Comparison of ENCODE assay signal across 1 cellular context in the genomic region with DNA sequence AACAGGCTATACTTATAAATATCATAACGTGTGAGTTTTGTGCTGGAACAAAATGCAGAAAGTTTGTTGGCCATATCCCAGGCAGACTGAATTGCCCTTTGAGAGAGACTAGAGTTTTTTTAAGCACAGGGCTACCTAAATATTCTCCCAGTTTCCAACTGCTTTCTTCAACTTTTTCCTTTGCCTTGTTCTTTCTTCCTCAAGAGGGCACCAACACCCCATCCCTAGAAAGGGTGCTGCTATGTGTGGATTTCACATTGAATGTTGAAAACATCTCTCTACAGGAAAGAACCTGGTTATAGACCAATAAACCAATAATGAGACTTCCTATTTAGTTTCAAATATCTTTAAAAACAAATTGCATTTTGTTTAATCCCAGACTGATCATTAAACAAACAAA.
TF ChIP-seq lines count a peak whose summit lies in the region.

No MANE protein-coding gene starts in this region.

TF ChIP-seq in GM12878, 131 proteins besides CTCF, POLR2A, EP300 and RAD21 (continued from another document):
- TF ChIP-seq, protein P1, sequence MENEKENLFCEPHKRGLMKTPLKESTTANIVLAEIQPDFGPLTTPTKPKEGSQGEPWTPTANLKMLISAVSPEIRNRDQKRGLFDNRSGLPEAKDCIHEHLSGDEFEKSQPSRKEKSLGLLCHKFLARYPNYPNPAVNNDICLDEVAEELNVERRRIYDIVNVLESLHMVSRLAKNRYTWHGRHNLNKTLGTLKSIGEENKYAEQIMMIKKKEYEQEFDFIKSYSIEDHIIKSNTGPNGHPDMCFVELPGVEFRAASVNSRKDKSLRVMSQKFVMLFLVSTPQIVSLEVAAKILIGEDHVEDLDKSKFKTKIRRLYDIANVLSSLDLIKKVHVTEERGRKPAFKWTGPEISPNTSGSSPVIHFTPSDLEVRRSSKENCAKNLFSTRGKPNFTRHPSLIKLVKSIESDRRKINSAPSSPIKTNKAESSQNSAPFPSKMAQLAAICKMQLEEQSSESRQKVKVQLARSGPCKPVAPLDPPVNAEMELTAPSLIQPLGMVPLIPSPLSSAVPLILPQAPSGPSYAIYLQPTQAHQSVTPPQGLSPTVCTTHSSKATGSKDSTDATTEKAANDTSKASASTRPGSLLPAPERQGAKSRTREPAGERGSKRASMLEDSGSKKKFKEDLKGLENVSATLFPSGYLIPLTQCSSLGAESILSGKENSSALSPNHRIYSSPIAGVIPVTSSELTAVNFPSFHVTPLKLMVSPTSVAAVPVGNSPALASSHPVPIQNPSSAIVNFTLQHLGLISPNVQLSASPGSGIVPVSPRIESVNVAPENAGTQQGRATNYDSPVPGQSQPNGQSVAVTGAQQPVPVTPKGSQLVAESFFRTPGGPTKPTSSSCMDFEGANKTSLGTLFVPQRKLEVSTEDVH (IDR thresholded peaks at IDR 0.05; ENCODE audit: low read depth, partially characterized antibody) = no peak
- TF ChIP-seq GATAD2B (conservative IDR thresholded peaks at IDR 0.05; ENCODE audit: low read depth) = no peak
- no peak for TF ChIP-seq FOS (IDR thresholded peaks at IDR 0.05; ENCODE audit: borderline replicate concordance, extremely low read depth, insufficient read length)
- no peak for TF ChIP-seq YY1 (IDR thresholded peaks at IDR 0.05; ENCODE audit: low read depth, low read length)
- TF ChIP-seq ZZZ3 (IDR thresholded peaks at IDR 0.05; ENCODE audit: control insufficient read depth, insufficient read length, low read depth) = no peak
- no peak for TF ChIP-seq CREM (IDR thresholded peaks at IDR 0.05; ENCODE audit: low read depth)
- TF ChIP-seq ZNF384 (IDR thresholded peaks at IDR 0.05; ENCODE audit: borderline replicate concordance, low read depth, low read length) = no peak
- TF ChIP-seq KLF5 (IDR thresholded peaks at IDR 0.05; ENCODE audit: partially characterized antibody) = no peak
- TF ChIP-seq, protein P2, sequence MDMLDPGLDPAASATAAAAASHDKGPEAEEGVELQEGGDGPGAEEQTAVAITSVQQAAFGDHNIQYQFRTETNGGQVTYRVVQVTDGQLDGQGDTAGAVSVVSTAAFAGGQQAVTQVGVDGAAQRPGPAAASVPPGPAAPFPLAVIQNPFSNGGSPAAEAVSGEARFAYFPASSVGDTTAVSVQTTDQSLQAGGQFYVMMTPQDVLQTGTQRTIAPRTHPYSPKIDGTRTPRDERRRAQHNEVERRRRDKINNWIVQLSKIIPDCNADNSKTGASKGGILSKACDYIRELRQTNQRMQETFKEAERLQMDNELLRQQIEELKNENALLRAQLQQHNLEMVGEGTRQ (IDR thresholded peaks at IDR 0.05; ENCODE audit: borderline replicate concordance, low read depth, low read length) = no peak
